24 cellular contexts compared by ENCODE assay signal in genomic region chr5:118354806-118355205, GRCh38.
DNase-seq lines count a peak whose midpoint lies in the region; ATAC-seq, FAIRE-seq and TF ChIP-seq lines count a peak whose summit lies in the region.
"Had no signal": no experiment of that assay in that cellular context is flagged by ENCODE, and none has a peak within 500 bp of the region (broad histone marks: within the 10 kb centered on the region; RNA-seq: fewer than 3 reads in every experiment).

No MANE protein-coding gene starts in this region.

- TF ChIP-seq CTCF in BE2C (IDR thresholded peaks at IDR 0.05; ENCODE audit: low read depth, low read length), result no peak

- H3K9me3 ChIP-seq in BE2C, result no peaks in the 10 kb centered on the region
- H3K9me3 ChIP-seq: BLaER1 had no signal

- peak in 2 of 3 experiments; percentile 73 to 89 for DNase-seq in NCI-H1417 (lab: John Stamatoyannopoulos, UW)
- DNase-seq in NCI-H1417 treated with DMSO at 0.1 percent for 48 hours (lab: John Stamatoyannopoulos, UW), result no peak
- peak; percentile 39 for DNase-seq in SK-MEL-5 (ENCODE audit: low read depth, low spot score)
- no peak for DNase-seq in NCI-H2196 treated with DMSO at 0.1 percent for 48 hours (lab: John Stamatoyannopoulos, UW; ENCODE audit: unreplicated experiment)
- DNase-seq in BE2C, result no peak
- DNase-seq: 8988T; ACHN; CD4-positive, CD25-positive, alpha-beta regulatory T cell; DMS79 treated with DMSO at 0.1 percent for 48 hours; Karpas-422; NCI-H1092; NCI-H1436 treated with DMSO at 0.1 percent for 48 hours; NCI-H2029; NCI-H510A; SHP77 had no signal

- no peaks in the 10 kb centered on the region for H3K27me3 ChIP-seq in BE2C
- H3K27me3 ChIP-seq: BLaER1 had no signal

- ATAC-seq in HG02588 (IDR thresholded peaks at IDR 0.05; ENCODE audit: unreplicated experiment), result no peak
- ATAC-seq: HCT116, HepG2, Panc1 had no signal

- no peaks in the 10 kb centered on the region for H3K4me1 ChIP-seq in BE2C
- H3K4me1 ChIP-seq: BLaER1 had no signal

- in situ Hi-C loops in SK-MEL-5 (cut with HindIII; ENCODE audit: low pct_unique_long_range_greater_than_20kb, low sequenced_read_pairs), result no loop called here

- FAIRE-seq in endometrium (lab: Jason Lieb, UNC), result peak; percentile 98
- FAIRE-seq: D721Med, GM12892, H1, HepG2 had no signal

- no peaks in the 10 kb centered on the region for H3K36me3 ChIP-seq in BE2C
- H3K36me3 ChIP-seq: BLaER1 had no signal

- H3K4me3 ChIP-seq in BE2C (ENCODE audit: low read depth, low read length), result no peak overlapping the region
- H3K4me3 ChIP-seq: BLaER1 had no signal

Comparison
In these comparisons a context has a peak if more than half of its experiments do, and no peak if none do; other contexts are left out.
1. DNase-seq: peak in NCI-H1417 (2 of 3) and SK-MEL-5 (single experiment); none in NCI-H1417 treated with DMSO at 0.1 percent for 48 hours (single experiment), NCI-H2196 treated with DMSO at 0.1 percent for 48 hours (single experiment) and BE2C (single experiment).